ENCODE assay signal across 13 cellular contexts in the genomic region with DNA sequence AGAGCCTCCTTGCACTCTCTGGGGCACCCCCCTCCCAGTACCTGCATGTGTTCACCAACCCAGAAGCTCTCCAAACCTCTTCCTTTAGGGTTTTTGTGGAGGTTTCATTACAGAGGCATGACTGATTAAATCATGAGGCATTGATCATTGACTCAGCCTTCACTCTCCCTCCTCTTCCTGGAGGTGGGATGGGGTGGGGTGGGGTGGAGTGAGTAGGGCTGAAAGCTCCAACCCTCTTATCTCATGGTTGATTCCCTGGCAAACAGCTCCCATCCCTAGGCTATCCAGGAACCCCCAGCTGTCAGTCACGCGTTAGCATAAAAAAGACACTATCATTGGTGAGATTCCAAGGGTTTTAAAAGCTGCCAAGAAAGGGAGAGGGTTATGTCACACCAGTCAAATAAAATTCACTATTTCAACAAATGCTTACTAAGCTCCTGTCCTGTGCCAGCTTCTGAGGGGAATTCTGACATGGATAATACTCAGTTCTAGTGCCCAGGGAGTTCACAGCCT. TPM values are rescaled to one million over a fixed set of nuclear protein-coding genes. Genes with fewer than 3 reads are reported as not detected.
DNase-seq lines count a peak whose midpoint lies in the region; ATAC-seq and TF ChIP-seq lines count a peak whose summit lies in the region.
"Had no signal": no experiment of that assay in that cellular context is flagged by ENCODE, and none has a peak within 500 bp of the region (broad histone marks: within the 10 kb centered on the region; RNA-seq: fewer than 3 reads in every experiment).

No MANE protein-coding gene starts in this region.

- H2AFZ ChIP-seq in GM23248: no peak overlapping the region

- peaks cover 19% of the 10 kb centered on the region for H3F3A ChIP-seq in GM23248 (ENCODE audit: insufficient read depth)

- DNase-seq in AG09309 (ENCODE audit: low read depth) (peak; percentile 74), GM23248 (peak; percentile 71), iPS-NIHi7 (ENCODE audit: extremely low spot score) (peak; percentile 41), dorsolateral prefrontal cortex (no peak)
- no peak for DNase-seq in stimulated activated naive CD4-positive, alpha-beta T cell (lab: John Stamatoyannopoulos, UW)
- DNase-seq: activated CD8-positive, alpha-beta memory T cell treated with anti-CD3 and anti-CD28 coated beads, Interleukin-2, amount 50 U/mL, for 4 hours; MM.1S; RPMI8226; stomach had no signal

- intact Hi-C loops in dorsolateral prefrontal cortex (cut with DNase I): no loop called here

- H3K9ac ChIP-seq in GM23248: peak overlapping the region; percentile 57

- no peak for ATAC-seq in HG03039 (IDR thresholded peaks at IDR 0.05; ENCODE audit: unreplicated experiment)
- no peak for ATAC-seq in HG03045 (IDR thresholded peaks at IDR 0.05; ENCODE audit: unreplicated experiment)

- H3K4me3 ChIP-seq in AG09309 (ENCODE audit: control insufficient read depth, low read depth, low read length) (no peak overlapping the region), GM23248 (no peak overlapping the region), dorsolateral prefrontal cortex (no peak overlapping the region)
- H3K4me3 ChIP-seq: stomach had no signal

- in situ Hi-C loops in GM23248 (cut with MboI): no loop called here

- H3K36me3 ChIP-seq in GM23248 (ENCODE audit: low read depth): no peaks in the 10 kb centered on the region
- H3K36me3 ChIP-seq: stomach had no signal

- H3K4me1 ChIP-seq in GM23248 (ENCODE audit: insufficient read depth): peaks cover 35% of the 10 kb centered on the region

- WGBS in GM23248 (ENCODE audit: low coverage in 1 of 2, low lambda C conversion rate in 2 of 2, missing lambda C conversion rate in 2 of 2), 2 experiments: 18 to 30% methylated on average over 2 of the region's 2 CpGs

- no peaks in the 10 kb centered on the region for H3K27me3 ChIP-seq in GM23248 (replicated peaks; ENCODE audit: insufficient read depth)
- H3K27me3 ChIP-seq in dorsolateral prefrontal cortex: peaks cover 0 to 33% (median 7%) of the 10 kb centered on the region in 45 donors

- peak overlapping the region; percentile 41 for H3K4me2 ChIP-seq in GM23248 (ENCODE audit: unreplicated experiment)

- H3K9me2 ChIP-seq in GM23248 (ENCODE audit: insufficient read depth): no peaks in the 10 kb centered on the region

- H3K79me2 ChIP-seq in GM23248 (ENCODE audit: insufficient read depth): no peaks in the 10 kb centered on the region

- no peaks in the 10 kb centered on the region for H3K9me3 ChIP-seq in GM23248 (ENCODE audit: low read depth)
- H3K9me3 ChIP-seq: stomach had no signal

- H4K20me1 ChIP-seq in GM23248 (ENCODE audit: insufficient read depth): no peaks in the 10 kb centered on the region

- no peak for TF ChIP-seq CTCF in AG09309 (IDR thresholded peaks at IDR 0.05; ENCODE audit: control insufficient read depth, insufficient read depth, low read depth, low read length, missing control alignments)
- no peak for TF ChIP-seq CTCF in VCaP (conservative IDR thresholded peaks at IDR 0.05)
- no peak for TF ChIP-seq CTCF in dorsolateral prefrontal cortex (IDR thresholded peaks at IDR 0.05 in 54 of 56, conservative IDR thresholded peaks at IDR 0.05 in 2 of 56; ENCODE audit: low read depth in 1 of 56, partially characterized antibody in 56 of 56)

- peak overlapping the region; percentile 78 for H3K27ac ChIP-seq in GM23248
- H3K27ac ChIP-seq in VCaP: peak overlapping the region; percentile 56
- H3K27ac ChIP-seq in dorsolateral prefrontal cortex: no peak overlapping the region
- H3K27ac ChIP-seq: stomach had no signal

RNA-seq across cellular contexts. Expression of a gene that starts 7.1 kb away (rescaled TPM):
- total RNA-seq in GM23248 (2014; rRNA removed; shearing (Covaris generic)): 2.4 TPM in 1 of 2 replicates, not detected in the other
- polyA plus RNA-seq in GM23248 (2016; fragmentation: Nextera tagmentation; extraction: Ambion mirVana): 0.49 and 0.52 TPM in 2 replicates
- not detected for total RNA-seq in dorsolateral prefrontal cortex
- total RNA-seq: skeletal muscle tissue, stomach had no signal

RNA-seq across cellular contexts. Expression of a gene that starts 24.8 kb away (rescaled TPM):
- total RNA-seq in GM23248 (2014; rRNA removed; shearing (Covaris generic)): 0.25 TPM in 1 of 2 replicates, not detected in the other
- polyA plus RNA-seq in GM23248 (2016; fragmentation: Nextera tagmentation; extraction: Ambion mirVana): not detected in 2 replicates
- total RNA-seq in dorsolateral prefrontal cortex: not detected
- total RNA-seq: skeletal muscle tissue, stomach had no signal

RNA-seq across cellular contexts. Expression of a gene that starts 31.6 kb away (rescaled TPM):
- total RNA-seq in GM23248 (2014; rRNA removed; shearing (Covaris generic)): 1.2 TPM in 1 of 2 replicates, not detected in the other
- polyA plus RNA-seq in GM23248 (2016; fragmentation: Nextera tagmentation; extraction: Ambion mirVana): 0.94 and 2.3 TPM in 2 replicates
- total RNA-seq in dorsolateral prefrontal cortex: 1 to 10 TPM in 19 of 120 experiments, under 1 TPM in 41, not detected in 60; 0.24 to 2.7 (median 0.82) TPM

RNA-seq across cellular contexts. Expression of a gene that starts 56.1 kb away (rescaled TPM):
- total RNA-seq in GM23248 (2014; rRNA removed; shearing (Covaris generic)): not detected in 2 replicates
- not detected in 2 replicates for polyA plus RNA-seq in GM23248 (2016; fragmentation: Nextera tagmentation; extraction: Ambion mirVana)
- total RNA-seq in dorsolateral prefrontal cortex: 1 to 10 TPM in 1 of 120 experiments, under 1 TPM in 12, not detected in 107; 0.07 to 2.7 (median 0.16) TPM

Comparison
In these comparisons a context has a peak if more than half of its experiments do, and no peak if none do; other contexts are left out.
1. DNase-seq: peak in AG09309 (single experiment), GM23248 (single experiment) and iPS-NIHi7 (single experiment); none in stimulated activated naive CD4-positive, alpha-beta T cell (0 of 6) and dorsolateral prefrontal cortex (0 of 10).
2. H3K27ac ChIP-seq: peak in GM23248 (single experiment) and VCaP (single experiment); none in dorsolateral prefrontal cortex (0 of 59).